ENCODE assay signal across 9 cellular contexts in the genomic region with DNA sequence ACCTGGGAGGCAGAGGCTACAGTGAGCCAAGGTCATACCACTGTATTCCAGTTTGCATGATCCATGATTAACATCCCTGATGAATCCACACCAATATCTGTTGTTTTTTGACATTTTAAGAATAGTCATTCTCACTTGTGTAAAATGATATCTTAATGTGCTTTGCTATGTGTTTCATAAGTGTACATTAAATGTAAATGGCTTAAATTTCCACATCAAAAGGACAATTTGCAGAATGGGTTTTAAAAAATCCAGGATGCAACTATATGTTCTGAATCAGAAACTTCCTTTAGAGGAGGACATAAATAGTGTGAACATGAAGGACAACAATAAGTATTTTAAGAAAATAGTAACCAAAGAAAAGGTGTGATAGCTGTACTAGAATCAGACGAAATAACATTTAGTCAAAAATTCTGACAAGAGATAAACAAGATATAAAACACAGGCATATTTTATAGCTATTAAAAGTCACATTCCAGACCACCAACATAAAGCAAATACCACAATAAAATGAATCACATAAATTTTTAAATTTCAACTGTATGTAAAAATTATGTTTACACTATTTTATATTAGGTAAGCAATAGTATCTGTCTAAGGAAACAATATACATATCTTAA. TPM values are rescaled to one million over a fixed set of nuclear protein-coding genes. Genes with fewer than 3 reads are reported as not detected.
"Had no signal": no experiment of that assay in that cellular context is flagged by ENCODE, and none has a peak within 500 bp of the region (broad histone marks: within the 10 kb centered on the region; RNA-seq: fewer than 3 reads in every experiment).

No MANE protein-coding gene starts in this region.

- H3K4me2 ChIP-seq: KMS-11 had no signal

- H3K9ac ChIP-seq: KMS-11 had no signal

- H3K27ac ChIP-seq: HL-60, KMS-11 had no signal

- DNase-seq: IMR-90, KBM-7, KG1 had no signal

- FAIRE-seq: HTR-8/SVneo had no signal

RNA-seq across cellular contexts. Expression of a gene that starts 48.4 kb away (rescaled TPM):
- total RNA-seq: HT-29, HT1080, IMR-90 had no signal
- polyA plus RNA-seq: IgD-negative memory B cell, IMR-90 had no signal
